18 cellular contexts compared by ENCODE assay signal in the genomic region with DNA sequence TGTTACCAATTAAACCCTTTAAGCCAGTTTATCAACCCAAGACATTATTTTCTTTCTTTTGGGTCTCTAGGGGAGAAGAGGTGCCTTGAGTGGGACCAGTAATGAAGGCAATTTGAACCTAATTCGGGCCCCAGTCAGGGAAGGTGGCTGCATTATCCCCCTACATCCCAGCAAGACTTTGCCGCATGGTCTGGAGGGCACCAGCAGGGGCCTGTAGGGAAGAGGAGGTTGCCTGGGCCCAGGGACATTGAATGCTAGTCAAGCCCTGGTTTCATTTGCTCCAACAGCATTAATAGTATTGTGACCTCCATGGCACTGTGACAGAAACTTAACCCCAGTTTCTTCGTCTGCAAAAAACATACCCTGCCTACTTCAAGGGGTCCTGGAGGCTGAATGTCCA.
DNase-seq lines count a peak whose midpoint lies in the region; FAIRE-seq and TF ChIP-seq lines count a peak whose summit lies in the region.
"Had no signal": no experiment of that assay in that cellular context is flagged by ENCODE, and none has a peak within 500 bp of the region (broad histone marks: within the 10 kb centered on the region; RNA-seq: fewer than 3 reads in every experiment).

No MANE protein-coding gene starts in this region.

- TF ChIP-seq POLR2A in H1 (IDR thresholded peaks at IDR 0.05; ENCODE audit: control extremely low read depth in 1 of 2, low read depth in 2 of 2, low read length in 2 of 2) (no peak), sigmoid colon (IDR thresholded peaks at IDR 0.05) (no peak)

- no peak overlapping the region for H3K4me3 ChIP-seq in BLaER1 treated with 17β-estradiol and CSF1 and Interleukin-3, amounts not matched to agents 10 nM and 100 nM
- no peak overlapping the region for H3K4me3 ChIP-seq in H1 (ENCODE audit: extremely low read depth in 1 of 4, insufficient read depth in 2 of 4, low read depth in 3 of 4, low read length in 4 of 4)
- H3K4me3 ChIP-seq in sigmoid colon: no peak overlapping the region
- H3K4me3 ChIP-seq: SK-N-MC had no signal

- H2AFZ ChIP-seq in H1 (ENCODE audit: low read length): no peak overlapping the region

- no peak overlapping the region for H4K91ac ChIP-seq in H1 (replicated peaks; ENCODE audit: insufficient read length, low read length)

- H2BK5ac ChIP-seq in H1 (ENCODE audit: low read depth, low read length): peak overlapping the region; percentile 22; the same call in 1 of the 2 replicates

- 0 out of 2 replicates have a peak overlapping the region, but pooled peaks have one; percentile 1 for H3K18ac ChIP-seq in H1 (ENCODE audit: extremely low read depth, low read length)

- peak overlapping the region in 6 of 11 experiments; percentile 2 to 89 (median 66); a peak in 8 of 22 replicates for H3K4me2 ChIP-seq in BLaER1 treated with 17β-estradiol and CSF1 and Interleukin-3, amounts not matched to agents 10 nM and 100 nM
- H3K4me2 ChIP-seq in H1 (ENCODE audit: insufficient read depth in 1 of 2, low read depth in 2 of 2, low read length in 2 of 2): no peak overlapping the region

- DNase-seq in D341Med (ENCODE audit: low spot score) (peak; percentile 29), H1 (ENCODE audit: low read depth in 1 of 2, low spot score in 2 of 2) (no peak), sigmoid colon (peak; percentile 20), iPS-NIHi7 (ENCODE audit: extremely low spot score) (no peak), HFFc6 (no peak), Calu3 (no peak)
- DNase-seq: ACHN; AML-193; CD4-positive, alpha-beta T cell; DMS79 treated with DMSO at 0.1 percent for 48 hours; GOT3; MM.1S; NCI-H1092 treated with DMSO at 0.1 percent for 48 hours; NCI-H2081 treated with DMSO at 0.1 percent for 48 hours; NCI-H524 had no signal

- peaks cover 51 to 96% (median 77%) of the 10 kb centered on the region in 10 experiments for H3K4me1 ChIP-seq in BLaER1 treated with 17β-estradiol and CSF1 and Interleukin-3, amounts not matched to agents 10 nM and 100 nM
- peaks cover 0 to 6% (median 4%) of the 10 kb centered on the region in 4 experiments; a peak in 5 of 7 replicates for H3K4me1 ChIP-seq in H1 (replicated peaks in 1 of 4; ENCODE audit: control insufficient read depth in 3 of 4, insufficient read depth in 4 of 4, low read length in 3 of 4)
- H3K4me1 ChIP-seq in sigmoid colon: peaks cover 0 to 46% (median 37%) of the 10 kb centered on the region in 4 donors

- peaks cover 34% of the 10 kb centered on the region for H3K4me1 Mint-ChIP-seq in HFFc6 (ENCODE audit: low read depth)
- no peaks in the 10 kb centered on the region for H3K4me1 Mint-ChIP-seq in Calu3 (ENCODE audit: low read depth, unreplicated experiment)

- H3K27ac Mint-ChIP-seq in HFFc6 (no peak overlapping the region), Calu3 (ENCODE audit: unreplicated experiment) (no peak overlapping the region)
- H3K27ac Mint-ChIP-seq: CD4-positive, alpha-beta T cell had no signal

- TF ChIP-seq EP300 in H1 (IDR thresholded peaks at IDR 0.05; ENCODE audit: borderline replicate concordance in 1 of 2, low read depth in 2 of 2, low read length in 2 of 2): no peak
- TF ChIP-seq EP300 in sigmoid colon (IDR thresholded peaks at IDR 0.05): no peak

- H2BK15ac ChIP-seq in H1 (ENCODE audit: low read length): no peak overlapping the region

- H3K27ac ChIP-seq in BLaER1 treated with 17β-estradiol and CSF1 and Interleukin-3, amounts not matched to agents 10 nM and 100 nM: peak overlapping the region in 10 of 11 experiments; percentile 12 to 93 (median 86); a peak in 18 of 22 replicates
- H3K27ac ChIP-seq in H1 (ENCODE audit: low read depth, low read length) (no peak overlapping the region), sigmoid colon (peak overlapping the region in 2 of 4 donors; percentile 81 to 93)
- H3K27ac ChIP-seq: SK-N-MC had no signal

- intact Hi-C loops in sigmoid colon (cut with DNase I) (no loop called here), Calu3 (cut with micrococcal nuclease; ENCODE audit: unreplicated experiment) (no loop called here)

- no peak overlapping the region for H3K23ac ChIP-seq in H1 (ENCODE audit: insufficient read length)

- no peak overlapping the region for H4K5ac ChIP-seq in H1 (ENCODE audit: insufficient read length, low read depth, low read length)

- H4K20me1 ChIP-seq in BLaER1 treated with 17β-estradiol and CSF1 and Interleukin-3, amounts not matched to agents 10 nM and 100 nM: peaks cover 20 to 50% (median 33%) of the 10 kb centered on the region in 11 experiments; a peak in 20 of 22 replicates
- H4K20me1 ChIP-seq in H1 (replicated peaks in 1 of 2; ENCODE audit: control insufficient read depth in 1 of 2, insufficient read depth in 2 of 2, low read length in 2 of 2): peaks cover 7% of the 10 kb centered on the region in 2 experiments

- H3K36me3 Mint-ChIP-seq in HFFc6 (ENCODE audit: low read depth): peaks cover 20% of the 10 kb centered on the region
- no peaks in the 10 kb centered on the region for H3K36me3 Mint-ChIP-seq in Calu3 (ENCODE audit: insufficient read depth, unreplicated experiment)

- 84% methylated on average over 3 of the region's 3 CpGs; no CpG with 5 or more reads in 1 of the 2 experiments for WGBS in H1 (ENCODE audit: extremely low coverage in 1 of 2, insufficient coverage in 1 of 2, insufficient read length in 1 of 2, insufficient replicate concordance in 2 of 2, low coverage in 1 of 2, low lambda C conversion rate in 2 of 2, missing lambda C conversion rate in 1 of 2), 2 experiments
- 94 to 95% methylated on average over 3 of the region's 3 CpGs for WGBS in sigmoid colon, 2 donors

- no peak for TF ChIP-seq CTCF in H1 (IDR thresholded peaks at IDR 0.05; ENCODE audit: control extremely low read depth in 1 of 3, insufficient read depth in 1 of 3, low read depth in 1 of 3, low read length in 3 of 3)
- TF ChIP-seq CTCF in sigmoid colon (IDR thresholded peaks at IDR 0.05): no peak
- TF ChIP-seq CTCF in HFFc6 (IDR thresholded peaks at IDR 0.05): no peak
- TF ChIP-seq CTCF in Calu3 (IDR thresholded peaks at IDR 0.05; ENCODE audit: unreplicated experiment): no peak

- peaks cover 11 to 25% (median 22%) of the 10 kb centered on the region in 11 experiments; a peak in 21 of 22 replicates for H3K9me3 ChIP-seq in BLaER1 treated with 17β-estradiol and CSF1 and Interleukin-3, amounts not matched to agents 10 nM and 100 nM (replicated peaks in 1 of 11)
- H3K9me3 ChIP-seq in H1 (ENCODE audit: insufficient read depth in 2 of 2, low read depth in 1 of 2, low read length in 1 of 2) (peaks cover 0 to 4% of the 10 kb centered on the region in 2 experiments; a peak in 1 of 4 replicates), sigmoid colon (no peaks in the 10 kb centered on the region)

- H3K9me3 Mint-ChIP-seq in HFFc6 (peaks cover 7% of the 10 kb centered on the region), Calu3 (ENCODE audit: low read depth, unreplicated experiment) (no peaks in the 10 kb centered on the region)
- H3K9me3 Mint-ChIP-seq: CD4-positive, alpha-beta T cell had no signal

- H3K79me2 ChIP-seq in H1 (ENCODE audit: control insufficient read depth in 1 of 2, insufficient read depth in 2 of 2, low read length in 2 of 2): peaks cover 0 to 87% of the 10 kb centered on the region in 2 experiments; a peak in 2 of 4 replicates

- no peaks in the 10 kb centered on the region for H3K27me3 ChIP-seq in BLaER1 treated with 17β-estradiol and CSF1 and Interleukin-3, amounts not matched to agents 10 nM and 100 nM
- H3K27me3 ChIP-seq in H1 (replicated peaks in 1 of 4; ENCODE audit: control insufficient read depth in 3 of 4, extremely low read depth in 1 of 4, insufficient read depth in 3 of 4, low read length in 3 of 4) (no peaks in the 10 kb centered on the region), sigmoid colon (no peaks in the 10 kb centered on the region)

- CTCF ChIA-PET in H1 (lab: Charles Lee; ENCODE audit: partially characterized antibody): no interaction called here
- CTCF ChIA-PET in Calu3 (lab: Charles Lee): no interaction called here

- no peak overlapping the region for H2BK12ac ChIP-seq in H1 (ENCODE audit: low read depth, low read length)

- BruUV-seq in Calu3 (replicated peaks; lab: Mats Ljungman, UMichigan): no TSS peak

- no peak overlapping the region for H2BK20ac ChIP-seq in H1 (ENCODE audit: low read length)

- H3K23me2 ChIP-seq in H1 (ENCODE audit: low read depth, low read length): no peaks in the 10 kb centered on the region

- TF ChIP-seq RAD21 in H1 (IDR thresholded peaks at IDR 0.05 in 1 of 2, conservative IDR thresholded peaks at IDR 0.05 in 1 of 2; ENCODE audit: low read depth in 2 of 2, low read length in 2 of 2): peak in 1 of 2 experiments; percentile 12; a peak in 1 of 4 replicates

- 0 out of 22 replicates have a peak overlapping the region, but pooled peaks of 1 of the 11 experiments have one; percentile 24 for H3K9ac ChIP-seq in BLaER1 treated with 17β-estradiol and CSF1 and Interleukin-3, amounts not matched to agents 10 nM and 100 nM
- no peak overlapping the region for H3K9ac ChIP-seq in H1 (replicated peaks in 1 of 4; ENCODE audit: extremely low read depth in 1 of 4, low read depth in 3 of 4, low read length in 3 of 4)

- H3K27me3 Mint-ChIP-seq in HFFc6 (ENCODE audit: insufficient read depth) (peaks cover 2% of the 10 kb centered on the region), Calu3 (ENCODE audit: unreplicated experiment) (no peaks in the 10 kb centered on the region)
- H3K27me3 Mint-ChIP-seq: CD4-positive, alpha-beta T cell had no signal

- H3K4me3 Mint-ChIP-seq in HFFc6 (no peak overlapping the region), Calu3 (ENCODE audit: low read depth, unreplicated experiment) (no peak overlapping the region)
- H3K4me3 Mint-ChIP-seq: CD4-positive, alpha-beta T cell had no signal

- no peak overlapping the region for H3K56ac ChIP-seq in H1 (replicated peaks; ENCODE audit: insufficient read length, low read depth, low read length)

- no peak overlapping the region for H2BK120ac ChIP-seq in H1 (replicated peaks; ENCODE audit: low read depth, low read length)

- POLR2A ChIA-PET in H1 (lab: Charles Lee; ENCODE audit: partially characterized antibody): interaction anchor here (0.6 kb wide), 1 partner anchor 769 kb away, joined by 6 read pairs; no protein-coding TSS in a partner anchor

- no peak overlapping the region for H3K4ac ChIP-seq in H1 (replicated peaks; ENCODE audit: insufficient read length, low read depth, low read length)

- H3K79me1 ChIP-seq in H1 (ENCODE audit: low read depth, low read length): peaks cover 16% of the 10 kb centered on the region

- H2AK5ac ChIP-seq in H1 (ENCODE audit: low read depth, low read length): peak overlapping the region; percentile 30

- no peak overlapping the region for H3K14ac ChIP-seq in H1 (ENCODE audit: insufficient read length)

- no peak for FAIRE-seq in H1 (lab: Jason Lieb, UNC)
- FAIRE-seq: D721Med had no signal

- no peak overlapping the region for H4K8ac ChIP-seq in H1 (ENCODE audit: extremely low read depth, insufficient read depth, low read length)

- H3K36me3 ChIP-seq in BLaER1 treated with 17β-estradiol and CSF1 and Interleukin-3, amounts not matched to agents 10 nM and 100 nM: peaks cover 0 to 69% (median 56%) of the 10 kb centered on the region in 11 experiments; a peak in 21 of 22 replicates
- H3K36me3 ChIP-seq in H1 (ENCODE audit: control insufficient read depth in 2 of 4, insufficient read depth in 4 of 4, low read length in 3 of 4): no peaks in the 10 kb centered on the region
- no peaks in the 10 kb centered on the region for H3K36me3 ChIP-seq in sigmoid colon

TF ChIP-seq in H1, 55 proteins besides CTCF, POLR2A, EP300 and RAD21 (continues in another document):
- no peak for TF ChIP-seq SIN3A (conservative IDR thresholded peaks at IDR 0.05 in 1 of 2, IDR thresholded peaks at IDR 0.05 in 1 of 2; ENCODE audit: low read depth in 1 of 2, low read length in 2 of 2)

Comparison
In these comparisons a context has a peak if more than half of its experiments do, and no peak if none do; other contexts are left out.
1. H3K4me2 ChIP-seq: peak in BLaER1 treated with 17β-estradiol and CSF1 and Interleukin-3, amounts not matched to agents 10 nM and 100 nM (6 of 11); none in H1 (0 of 2).
2. DNase-seq: peak in D341Med (single experiment) and sigmoid colon (single experiment); none in H1 (0 of 2), iPS-NIHi7 (single experiment), HFFc6 (single experiment) and Calu3 (single experiment).